ENCODE assay signal across 27 cellular contexts in genomic region chr1:109756848-109757521, GRCh38. TPM values are rescaled to one million over a fixed set of nuclear protein-coding genes. Genes with fewer than 3 reads are reported as not detected.
DNase-seq lines count a peak whose midpoint lies in the region; ATAC-seq, FAIRE-seq and TF ChIP-seq lines count a peak whose summit lies in the region.
"Had no signal": no experiment of that assay in that cellular context is flagged by ENCODE, and none has a peak within 500 bp of the region (broad histone marks: within the 10 kb centered on the region; RNA-seq: fewer than 3 reads in every experiment).

No MANE protein-coding gene starts in this region.

- H3K4me3 ChIP-seq in RWPE2 (ENCODE audit: severe bottlenecking) = no peak overlapping the region
- H3K4me3 ChIP-seq in effector memory CD4-positive, alpha-beta T cell (ENCODE audit: insufficient read depth, low read depth, low read length, poor library complexity, severe bottlenecking) = no peak overlapping the region
- H3K4me3 ChIP-seq: BLaER1 treated with 17β-estradiol and CSF1 and Interleukin-3, amounts not matched to agents 10 nM and 100 nM had no signal

- CTCF ChIA-PET in activated CD4-positive, alpha-beta T cell treated with anti-CD3 and anti-CD28 coated beads, Interleukin-2, amount 10 ng/mL, durations not matched to agents 7 days and 5 days (lab: Charles Lee) = interaction anchor here (0.6 to 1.5 kb wide), 2 partner anchors 8 to 531 kb away, joined by 3 read pairs; no protein-coding TSS in a partner anchor

- H3K27ac ChIP-seq in RWPE2 (ENCODE audit: poor library complexity, severe bottlenecking) = no peak overlapping the region
- H3K27ac ChIP-seq in effector memory CD4-positive, alpha-beta T cell (ENCODE audit: insufficient read depth, low read length, poor library complexity, severe bottlenecking) = no peak overlapping the region
- H3K27ac ChIP-seq: BLaER1 treated with 17β-estradiol and CSF1 and Interleukin-3, amounts not matched to agents 10 nM and 100 nM had no signal

- peak overlapping the region; percentile 69 for H3K27ac Mint-ChIP-seq in activated CD4-positive, alpha-beta T cell treated with anti-CD3 and anti-CD28 coated beads, Interleukin-2, amount 10 ng/mL, durations not matched to agents 7 days and 5 days

- no peak for FAIRE-seq in RCC 7860 (lab: Jason Lieb, UNC)
- FAIRE-seq: G401.6, GM18507 had no signal

- no peaks in the 10 kb centered on the region for H3K27me3 ChIP-seq in RWPE2 (ENCODE audit: insufficient read depth, poor library complexity, severe bottlenecking)
- H3K27me3 ChIP-seq in effector memory CD4-positive, alpha-beta T cell (replicated peaks; ENCODE audit: control insufficient read depth, insufficient read depth, low read length, poor library complexity, severe bottlenecking) = no peaks in the 10 kb centered on the region
- H3K27me3 ChIP-seq: BLaER1 treated with 17β-estradiol and CSF1 and Interleukin-3, amounts not matched to agents 10 nM and 100 nM had no signal

- H3K4me1 Mint-ChIP-seq in activated CD4-positive, alpha-beta T cell treated with anti-CD3 and anti-CD28 coated beads, Interleukin-2, amount 10 ng/mL, durations not matched to agents 7 days and 5 days = no peaks in the 10 kb centered on the region
- H3K4me1 Mint-ChIP-seq: CD8-positive, alpha-beta memory T cell had no signal

- H3K4me3 Mint-ChIP-seq in activated CD4-positive, alpha-beta T cell treated with anti-CD3 and anti-CD28 coated beads, Interleukin-2, amount 10 ng/mL, durations not matched to agents 7 days and 5 days = no peak overlapping the region
- H3K4me3 Mint-ChIP-seq: CD8-positive, alpha-beta memory T cell had no signal

- no peaks in the 10 kb centered on the region for H3K36me3 Mint-ChIP-seq in activated CD4-positive, alpha-beta T cell treated with anti-CD3 and anti-CD28 coated beads, Interleukin-2, amount 10 ng/mL, durations not matched to agents 7 days and 5 days (ENCODE audit: low read depth)
- H3K36me3 Mint-ChIP-seq: CD8-positive, alpha-beta memory T cell had no signal

- POLR2A ChIA-PET in activated CD4-positive, alpha-beta T cell treated with anti-CD3 and anti-CD28 coated beads, Interleukin-2, amount 10 ng/mL, durations not matched to agents 7 days and 5 days (lab: Charles Lee) = no interaction called here

- ATAC-seq in RWPE2 (ENCODE audit: low read depth) = no peak
- no peak for ATAC-seq in sciatic nerve
- ATAC-seq: HCT116 had no signal

- H3K36me3 ChIP-seq in RWPE2 (ENCODE audit: low read depth) = no peaks in the 10 kb centered on the region
- no peaks in the 10 kb centered on the region for H3K36me3 ChIP-seq in effector memory CD4-positive, alpha-beta T cell (ENCODE audit: control insufficient read depth, insufficient read depth, low read length)
- H3K36me3 ChIP-seq: BLaER1 treated with 17β-estradiol and CSF1 and Interleukin-3, amounts not matched to agents 10 nM and 100 nM had no signal

- H3K9me3 Mint-ChIP-seq in activated CD4-positive, alpha-beta T cell treated with anti-CD3 and anti-CD28 coated beads, Interleukin-2, amount 10 ng/mL, durations not matched to agents 7 days and 5 days = no peaks in the 10 kb centered on the region
- H3K9me3 Mint-ChIP-seq: CD8-positive, alpha-beta memory T cell had no signal

- DNase-seq in activated CD4-positive, alpha-beta T cell treated with anti-CD3 and anti-CD28 coated beads, Interleukin-2, amount 10 ng/mL, durations not matched to agents 7 days and 5 days = no peak
- DNase-seq in activated CD4-positive, alpha-beta T cell treated with anti-CD3 and anti-CD28 coated beads for 1 hour = no peak
- peak; percentile 33 for DNase-seq in RWPE2 (ENCODE audit: low spot score)
- peak; percentile 67 for DNase-seq in mesenteric fat pad (ENCODE audit: low spot score)
- DNase-seq in sciatic nerve (ENCODE audit: low spot score) = peak; percentile 27
- no peak for DNase-seq in effector memory CD4-positive, alpha-beta T cell
- DNase-seq in RCC 7860 (ENCODE audit: low spot score) = no peak
- DNase-seq in iPS-NIHi7 (ENCODE audit: extremely low spot score) = no peak
- DNase-seq: 8988T, Calu3, DMS153, GOT3, Kasumi-1, NCI-H1694, NCI-H2081, NCI-H2171, NCI-H345, NCI-H524 treated with DMSO at 0.1 percent for 48 hours, OCI-M1, Right ventricle myocardium superior had no signal

- no peaks in the 10 kb centered on the region for H3K4me1 ChIP-seq in RWPE2 (ENCODE audit: insufficient read depth, poor library complexity, severe bottlenecking)
- H3K4me1 ChIP-seq in effector memory CD4-positive, alpha-beta T cell (ENCODE audit: control insufficient read depth, insufficient read depth, low read length, poor library complexity, severe bottlenecking) = no peaks in the 10 kb centered on the region

- no peak for TF ChIP-seq CTCF in RWPE2 (IDR thresholded peaks at IDR 0.05; ENCODE audit: poor library complexity, severe bottlenecking)

- intact Hi-C loops in sciatic nerve (cut with DNase I) = no loop called here

- H3K9me3 ChIP-seq in RWPE2 (ENCODE audit: severe bottlenecking) = no peaks in the 10 kb centered on the region
- no peaks in the 10 kb centered on the region for H3K9me3 ChIP-seq in effector memory CD4-positive, alpha-beta T cell (ENCODE audit: control insufficient read depth, low read length)
- H3K9me3 ChIP-seq: BLaER1 treated with 17β-estradiol and CSF1 and Interleukin-3, amounts not matched to agents 10 nM and 100 nM had no signal

- peaks cover 6% of the 10 kb centered on the region for H3K27me3 Mint-ChIP-seq in activated CD4-positive, alpha-beta T cell treated with anti-CD3 and anti-CD28 coated beads, Interleukin-2, amount 10 ng/mL, durations not matched to agents 7 days and 5 days

RNA-seq across cellular contexts. Expression of gene EPS8L3, which starts 6.7 kb away (rescaled TPM):
- not detected for total RNA-seq in activated CD4-positive, alpha-beta T cell treated with anti-CD3 and anti-CD28 coated beads, Interleukin-2, amount 10 ng/mL, durations not matched to agents 7 days and 5 days
- 0.58 TPM for total RNA-seq in mesenteric fat pad
- not detected for total RNA-seq in sciatic nerve
- total RNA-seq: CD8-positive, alpha-beta memory T cell; Daoy; MCF 10A; Right ventricle myocardium superior had no signal

RNA-seq across cellular contexts. Expression of gene GSTM3, which starts 16.1 kb away (rescaled TPM):
- total RNA-seq in activated CD4-positive, alpha-beta T cell treated with anti-CD3 and anti-CD28 coated beads, Interleukin-2, amount 10 ng/mL, durations not matched to agents 7 days and 5 days = 1 to 10 TPM; 6.3 to 8.2 TPM
- total RNA-seq in mesenteric fat pad (16.0 TPM), sciatic nerve (104 TPM)
- total RNA-seq: MCF 10A had no signal

RNA-seq across cellular contexts. Expression of gene GSTM5, which starts 44.9 kb away (rescaled TPM):
- under 1 TPM in 1 of 2 experiments, not detected in 1; 0.17 TPM for total RNA-seq in activated CD4-positive, alpha-beta T cell treated with anti-CD3 and anti-CD28 coated beads, Interleukin-2, amount 10 ng/mL, durations not matched to agents 7 days and 5 days
- total RNA-seq in mesenteric fat pad (13.1 TPM), sciatic nerve (41.6 TPM)
- total RNA-seq: Calu3; CD8-positive, alpha-beta memory T cell; Daoy; MCF 10A had no signal

Comparison
In these comparisons a context has a peak if more than half of its experiments do, and no peak if none do; other contexts are left out.
1. DNase-seq: peak in RWPE2 (single experiment), mesenteric fat pad (single experiment) and sciatic nerve (single experiment); none in activated CD4-positive, alpha-beta T cell treated with anti-CD3 and anti-CD28 coated beads, Interleukin-2, amount 10 ng/mL, durations not matched to agents 7 days and 5 days (single experiment), activated CD4-positive, alpha-beta T cell treated with anti-CD3 and anti-CD28 coated beads for 1 hour (single experiment), effector memory CD4-positive, alpha-beta T cell (0 of 3), RCC 7860 (single experiment) and iPS-NIHi7 (single experiment).
2. RNA of gene GSTM5, which starts 44.9 kb away (total RNA-seq): 41.6 TPM in sciatic nerve (single experiment) and 13.1 TPM in mesenteric fat pad (single experiment); 0.17 TPM in activated CD4-positive, alpha-beta T cell treated with anti-CD3 and anti-CD28 coated beads, Interleukin-2, amount 10 ng/mL, durations not matched to agents 7 days and 5 days; every median in the first group is over 10 times any median in the second.